Comparison of ENCODE assay signal across 10 cellular contexts in genomic region chr1:27427836-27428315, GRCh38. TPM values are rescaled to one million over a fixed set of nuclear protein-coding genes. Genes with fewer than 3 reads are reported as not detected.
DNase-seq lines count a peak whose midpoint lies in the region; ATAC-seq and TF ChIP-seq lines count a peak whose summit lies in the region.
"Had no signal": no experiment of that assay in that cellular context is flagged by ENCODE, and none has a peak within 500 bp of the region (broad histone marks: within the 10 kb centered on the region; RNA-seq: fewer than 3 reads in every experiment).

No MANE protein-coding gene starts in this region.

- H3K9me3 ChIP-seq in upper lobe of right lung: no peaks in the 10 kb centered on the region

- peaks cover 37% of the 10 kb centered on the region for H3K36me3 ChIP-seq in upper lobe of right lung

- no peak overlapping the region for H3K4me3 Mint-ChIP-seq in effector memory CD8-positive, alpha-beta T cell
- H3K4me3 Mint-ChIP-seq in natural killer cell: peak overlapping the region; percentile 42

- peak; percentile 8 for ATAC-seq in Right ventricle myocardium inferior
- ATAC-seq in left cardiac atrium: no peak
- no peak for ATAC-seq in effector memory CD8-positive, alpha-beta T cell (replicated peaks)
- ATAC-seq in natural killer cell: no peak
- ATAC-seq in upper lobe of right lung: no peak
- no peak for ATAC-seq in GM19351 (IDR thresholded peaks at IDR 0.05; ENCODE audit: unreplicated experiment)
- ATAC-seq in HG03159 (IDR thresholded peaks at IDR 0.05; ENCODE audit: unreplicated experiment): no peak

- no peaks in the 10 kb centered on the region for H3K27me3 Mint-ChIP-seq in effector memory CD8-positive, alpha-beta T cell
- H3K27me3 Mint-ChIP-seq in natural killer cell (ENCODE audit: low read depth in 2 of 2): no peaks in the 10 kb centered on the region

- in situ Hi-C loops in GM13976 (cut with MboI; ENCODE audit: low sequenced_read_pairs, unreplicated experiment): no loop called here

- H3K27ac Mint-ChIP-seq in effector memory CD8-positive, alpha-beta T cell: peak overlapping the region; percentile 66 to 83
- peak overlapping the region; percentile 77 to 88 for H3K27ac Mint-ChIP-seq in natural killer cell

- peak overlapping the region; percentile 86 for H3K27ac ChIP-seq in upper lobe of right lung

- no peak overlapping the region for H3K4me3 ChIP-seq in upper lobe of right lung

- DNase-seq in Right ventricle myocardium inferior (ENCODE audit: missing footprints): no peak
- DNase-seq in left cardiac atrium: no peak
- DNase-seq in effector memory CD8-positive, alpha-beta T cell: no peak
- DNase-seq in natural killer cell: no peak
- DNase-seq in upper lobe of right lung: no peak
- no peak for DNase-seq in GM13976 (ENCODE audit: low spot score)
- DNase-seq: NCI-H1436 had no signal

- H3K36me3 Mint-ChIP-seq in effector memory CD8-positive, alpha-beta T cell (ENCODE audit: insufficient read depth): peaks cover 36% of the 10 kb centered on the region
- no peaks in the 10 kb centered on the region for H3K36me3 Mint-ChIP-seq in natural killer cell

- no peaks in the 10 kb centered on the region for H3K27me3 ChIP-seq in upper lobe of right lung

- H3K9me3 Mint-ChIP-seq in effector memory CD8-positive, alpha-beta T cell: no peaks in the 10 kb centered on the region
- no peaks in the 10 kb centered on the region for H3K9me3 Mint-ChIP-seq in natural killer cell

- no peak for TF ChIP-seq CTCF in natural killer cell (IDR thresholded peaks at IDR 0.05)
- no peak for TF ChIP-seq CTCF in upper lobe of right lung (IDR thresholded peaks at IDR 0.05)
- TF ChIP-seq CTCF in GM13976 (IDR thresholded peaks at IDR 0.05; ENCODE audit: borderline replicate concordance, control extremely low read depth, extremely low read depth, insufficient read depth, missing control alignments): no peak

- intact Hi-C loops in Right ventricle myocardium inferior (cut with DNase I): no loop called here
- intact Hi-C loops in left cardiac atrium (cut with DNase I): no loop called here
- intact Hi-C loops in natural killer cell (cut with micrococcal nuclease): no loop called here
- intact Hi-C loops in upper lobe of right lung (cut with DNase I): loop anchor here (10.0 kb wide), 1 partner anchor 47 kb away; no protein-coding TSS in a partner anchor

- H3K4me1 ChIP-seq in upper lobe of right lung: peaks cover 57% of the 10 kb centered on the region

- peaks cover 28 to 34% of the 10 kb centered on the region in 2 donors for H3K4me1 Mint-ChIP-seq in effector memory CD8-positive, alpha-beta T cell (ENCODE audit: low read depth in 2 of 2)
- peaks cover 46 to 62% of the 10 kb centered on the region in 2 donors for H3K4me1 Mint-ChIP-seq in natural killer cell

RNA-seq across cellular contexts. Expression of gene GPR3, which starts 35.5 kb away (rescaled TPM):
- total RNA-seq in Right ventricle myocardium inferior (not detected), left cardiac atrium (10 to 100 TPM in 1 of 2 donors, 1 to 10 TPM in 1; 1.7 to 12.4 TPM), natural killer cell (under 1 TPM; 0.39 to 0.87 (median 0.60) TPM), upper lobe of right lung (0.90 TPM)

RNA-seq across cellular contexts. Expression of gene CD164L2, which starts 44.7 kb away (rescaled TPM):
- total RNA-seq in Right ventricle myocardium inferior: not detected
- not detected for total RNA-seq in left cardiac atrium
- total RNA-seq in natural killer cell: under 1 TPM in 1 of 3 donors, not detected in 2; 0.40 TPM
- 1.2 TPM for total RNA-seq in upper lobe of right lung
- total RNA-seq: SK-MEL-5 had no signal

RNA-seq across cellular contexts. Expression of gene FCN3, which starts 53.3 kb away (rescaled TPM):
- total RNA-seq in Right ventricle myocardium inferior (20.7 TPM), left cardiac atrium (10 to 100 TPM; 14.2 to 24.5 TPM), natural killer cell (not detected), upper lobe of right lung (826 TPM)
- total RNA-seq: SK-MEL-5 had no signal

Comparison
In these comparisons a context has a peak if more than half of its experiments do, and no peak if none do; other contexts are left out.
1. RNA of gene FCN3, which starts 53.3 kb away (total RNA-seq): 826 TPM in upper lobe of right lung (single experiment); 14.2 to 24.5 TPM in left cardiac atrium, 20.7 TPM in Right ventricle myocardium inferior (single experiment) and not detected in natural killer cell; every median in the first group is over 10 times any median in the second.